ENCODE assay signal across 26 cellular contexts in genomic region chr3:87634426-87634825, GRCh38.
"Had no signal": no experiment of that assay in that cellular context is flagged by ENCODE, and none has a peak within 500 bp of the region (broad histone marks: within the 10 kb centered on the region; RNA-seq: fewer than 3 reads in every experiment).

No MANE protein-coding gene starts in this region.

- ATAC-seq: effector memory CD8-positive, alpha-beta T cell; esophagus mucosa; gastrocnemius medialis; heart right ventricle; left cardiac atrium; left lung; left ventricle myocardium superior; lower lobe of right lung; mucosa of descending colon had no signal

- H3K27ac ChIP-seq: colonic mucosa, epithelial cell of prostate, esophagus squamous epithelium, gastrocnemius medialis, heart right ventricle, left lung, lower lobe of right lung had no signal

- H3K4me1 ChIP-seq: colonic mucosa, esophagus squamous epithelium, gastrocnemius medialis, heart right ventricle, left lung, lower lobe of right lung had no signal

- H3K27me3 ChIP-seq: colonic mucosa, esophagus squamous epithelium, gastrocnemius medialis, heart right ventricle, left lung had no signal

- H3K36me3 ChIP-seq: colonic mucosa, esophagus squamous epithelium, gastrocnemius medialis, heart right ventricle, left lung, lower lobe of right lung had no signal

- H3K9me3 ChIP-seq: colonic mucosa, esophagus squamous epithelium, lower lobe of right lung had no signal

- FAIRE-seq: endometrium, islet of Langerhans, keratinocyte had no signal

- H3K4me3 ChIP-seq: colonic mucosa, esophagus squamous epithelium, gastrocnemius medialis, heart right ventricle, left lung, lower lobe of right lung, mucosa of descending colon had no signal

- DNase-seq: colonic mucosa; cortex of kidney; effector CD8-positive, alpha-beta T cell; effector memory CD8-positive, alpha-beta T cell; endodermal cell; erythroblast; esophagus squamous epithelium; foreskin fibroblast; foreskin melanocyte; gastrocnemius medialis; glutamatergic neuron; head of caudate nucleus; heart right ventricle; hippocampal formation; left cardiac atrium; left lung; left ventricle myocardium superior; lower lobe of right lung; mesenchymal stem cell; mucosa of descending colon; naive B cell had no signal
